ENCODE assay signal across 14 cellular contexts in genomic region chr12:48824112-48824511, GRCh38. TPM values are rescaled to one million over a fixed set of nuclear protein-coding genes. Genes with fewer than 3 reads are reported as not detected.
DNase-seq lines count a peak whose midpoint lies in the region; ATAC-seq and TF ChIP-seq lines count a peak whose summit lies in the region.
"Had no signal": no experiment of that assay in that cellular context is flagged by ENCODE, and none has a peak within 500 bp of the region (broad histone marks: within the 10 kb centered on the region; RNA-seq: fewer than 3 reads in every experiment).

No MANE protein-coding gene starts in this region.

- peak; percentile 15 for DNase-seq in stimulated activated CD4-positive, alpha-beta T cell treated with anti-CD3 and anti-CD28 coated beads, Interleukin-4, amount 100 ng/mL, for 24 hours
- DNase-seq in stimulated activated CD4-positive, alpha-beta T cell treated with anti-CD3 and anti-CD28 coated beads, Interleukin-15, amount 100 ng/mL, for 24 hours = no peak
- DNase-seq in RWPE1 (ENCODE audit: low spot score) (peak; percentile 83), endodermal cell (peak; percentile 87), upper lobe of right lung (peak; percentile 79), Calu3 (no peak)
- DNase-seq: activated naive CD8-positive, alpha-beta T cell treated with anti-CD3 and anti-CD28 coated beads, Interleukin-2, amount 10 ng/mL, durations not matched to agents 7 days and 5 days; MV-4-11; occipital lobe; T-helper 9 cell had no signal

- no TSS peak for BruUV-seq in Calu3 (replicated peaks; lab: Mats Ljungman, UMichigan)

- H3K27me3 ChIP-seq in endodermal cell (ENCODE audit: control insufficient read depth, insufficient read depth, low read length, poor library complexity, severe bottlenecking) = no peaks in the 10 kb centered on the region
- H3K27me3 ChIP-seq in upper lobe of right lung = no peaks in the 10 kb centered on the region

- TF ChIP-seq CTCF in RWPE1 (conservative IDR thresholded peaks at IDR 0.05; ENCODE audit: low read depth) (no peak), endodermal cell (conservative IDR thresholded peaks at IDR 0.05) (no peak), upper lobe of right lung (IDR thresholded peaks at IDR 0.05) (no peak), Calu3 (IDR thresholded peaks at IDR 0.05; ENCODE audit: unreplicated experiment) (no peak)

- H3K36me3 Mint-ChIP-seq in endodermal cell (ENCODE audit: low read depth) (peaks cover 34% of the 10 kb centered on the region), Calu3 (ENCODE audit: insufficient read depth, unreplicated experiment) (peaks cover 8% of the 10 kb centered on the region)

- WGBS in endodermal cell (ENCODE audit: insufficient coverage in 1 of 2, insufficient read length in 1 of 2), 2 experiments = 66 to 83% methylated on average over 7 to 12 of the region's 12 CpGs

- ATAC-seq in upper lobe of right lung = peak; percentile 81
- no peak for ATAC-seq in GM19328 (IDR thresholded peaks at IDR 0.05; ENCODE audit: unreplicated experiment)
- ATAC-seq in HG02763 (IDR thresholded peaks at IDR 0.05; ENCODE audit: unreplicated experiment) = no peak
- ATAC-seq: Right ventricle myocardium inferior had no signal

- CTCF ChIA-PET in RWPE1 (lab: Yijun Ruan, JAX) (interaction anchor here (1.6 kb wide), 1 partner anchor 9 kb away, joined by 14 read pairs; no protein-coding TSS in a partner anchor), Calu3 (lab: Charles Lee) (no interaction called here)

- no peak overlapping the region for H3K9ac ChIP-seq in endodermal cell (ENCODE audit: extremely low read depth, low read length, poor library complexity, severe bottlenecking)

- H3K4me1 ChIP-seq in endodermal cell (ENCODE audit: control insufficient read depth, insufficient read depth, low read length) (no peaks in the 10 kb centered on the region), upper lobe of right lung (no peaks in the 10 kb centered on the region)

- H3K9me3 ChIP-seq in endodermal cell (ENCODE audit: control insufficient read depth, low read length) (no peaks in the 10 kb centered on the region), upper lobe of right lung (no peaks in the 10 kb centered on the region)

- H3K27ac Mint-ChIP-seq in endodermal cell (no peak overlapping the region), Calu3 (ENCODE audit: unreplicated experiment) (no peak overlapping the region)
- H3K27ac Mint-ChIP-seq: activated naive CD8-positive, alpha-beta T cell treated with anti-CD3 and anti-CD28 coated beads, Interleukin-2, amount 10 ng/mL, durations not matched to agents 7 days and 5 days had no signal

- no peak overlapping the region for H3K4me3 Mint-ChIP-seq in endodermal cell
- no peak overlapping the region for H3K4me3 Mint-ChIP-seq in Calu3 (ENCODE audit: low read depth, unreplicated experiment)
- H3K4me3 Mint-ChIP-seq: activated naive CD8-positive, alpha-beta T cell treated with anti-CD3 and anti-CD28 coated beads, Interleukin-2, amount 10 ng/mL, durations not matched to agents 7 days and 5 days had no signal

- POLR2A ChIA-PET in RWPE1 (lab: Yijun Ruan, JAX; ENCODE audit: low non-redundant PET) = no interaction called here

- H3K4me3 ChIP-seq in endodermal cell (ENCODE audit: low read length) (no peak overlapping the region), upper lobe of right lung (no peak overlapping the region)
- H3K4me3 ChIP-seq: skin epidermis had no signal

- peaks cover 32% of the 10 kb centered on the region for H3K36me3 ChIP-seq in endodermal cell (ENCODE audit: control insufficient read depth, insufficient read depth, low read length)
- H3K36me3 ChIP-seq in upper lobe of right lung = peaks cover 24% of the 10 kb centered on the region

- no peak overlapping the region for H3K27ac ChIP-seq in RWPE1
- H3K27ac ChIP-seq in endodermal cell (ENCODE audit: low read depth, low read length) = no peak overlapping the region
- H3K27ac ChIP-seq in upper lobe of right lung = no peak overlapping the region
- H3K27ac ChIP-seq: skin epidermis had no signal

- intact Hi-C loops in upper lobe of right lung (cut with DNase I) = no loop called here
- intact Hi-C loops in Calu3 (cut with micrococcal nuclease; ENCODE audit: unreplicated experiment) = no loop called here

- H3K9me3 Mint-ChIP-seq in endodermal cell = no peaks in the 10 kb centered on the region
- H3K9me3 Mint-ChIP-seq in Calu3 (ENCODE audit: low read depth, unreplicated experiment) = no peaks in the 10 kb centered on the region
- H3K9me3 Mint-ChIP-seq: activated naive CD8-positive, alpha-beta T cell treated with anti-CD3 and anti-CD28 coated beads, Interleukin-2, amount 10 ng/mL, durations not matched to agents 7 days and 5 days had no signal

- peaks cover 6% of the 10 kb centered on the region for H3K4me1 Mint-ChIP-seq in endodermal cell
- no peaks in the 10 kb centered on the region for H3K4me1 Mint-ChIP-seq in Calu3 (ENCODE audit: low read depth, unreplicated experiment)

- H3K27me3 Mint-ChIP-seq in endodermal cell (ENCODE audit: insufficient read depth) = peaks cover 34% of the 10 kb centered on the region
- H3K27me3 Mint-ChIP-seq in Calu3 (ENCODE audit: unreplicated experiment) = no peaks in the 10 kb centered on the region

RNA-seq across cellular contexts. Expression of gene CACNB3, which starts 5.8 kb away (rescaled TPM):
- 10 to 100 TPM; 40.6 to 59.9 TPM for total RNA-seq in endodermal cell
- 57.5 TPM for polyA plus RNA-seq in endodermal cell (2013, experiment 1 of 2)
- polyA plus RNA-seq in endodermal cell (2013, experiment 2 of 2) = 51.8 TPM
- total RNA-seq in upper lobe of right lung = 24.4 TPM
- total RNA-seq in Calu3 (2022) = 17.9 and 21.1 TPM in 2 replicates

RNA-seq across cellular contexts. Expression of gene DDX23, which starts 27.9 kb away (rescaled TPM):
- 100 to 1,000 TPM in 1 of 2 donors, 10 to 100 TPM in 1; 98.5 to 108 TPM for total RNA-seq in endodermal cell
- 61.8 TPM for polyA plus RNA-seq in endodermal cell (2013, experiment 1 of 2)
- polyA plus RNA-seq in endodermal cell (2013, experiment 2 of 2) = 61.8 TPM
- total RNA-seq in upper lobe of right lung = 77.2 TPM
- total RNA-seq in Calu3 (2022) = 80.8 and 89.6 TPM in 2 replicates

RNA-seq across cellular contexts. Expression of gene ADCY6, which starts 35.2 kb away (rescaled TPM):
- 10 to 100 TPM; 52.8 to 58.6 TPM for total RNA-seq in endodermal cell
- polyA plus RNA-seq in endodermal cell (2013, experiment 1 of 2) = 41.9 TPM
- 38.2 TPM for polyA plus RNA-seq in endodermal cell (2013, experiment 2 of 2)
- 42.9 TPM for total RNA-seq in upper lobe of right lung
- total RNA-seq in Calu3 (2022) = 39.0 and 42.9 TPM in 2 replicates
- total RNA-seq: activated naive CD8-positive, alpha-beta T cell treated with anti-CD3 and anti-CD28 coated beads, Interleukin-2, amount 10 ng/mL, durations not matched to agents 7 days and 5 days had no signal

RNA-seq across cellular contexts. Expression of gene RND1, which starts 41.6 kb away (rescaled TPM):
- total RNA-seq in endodermal cell (10 to 100 TPM; 10.7 to 18.9 TPM), upper lobe of right lung (7.1 TPM), Calu3 (2022) (7.4 and 14.2 TPM in 2 replicates)
- polyA plus RNA-seq in endodermal cell (2013, experiment 1 of 2) = 21.7 TPM
- polyA plus RNA-seq in endodermal cell (2013, experiment 2 of 2) = 19.7 TPM

Comparison
In these comparisons a context has a peak if more than half of its experiments do, and no peak if none do; other contexts are left out.
1. DNase-seq: peak in stimulated activated CD4-positive, alpha-beta T cell treated with anti-CD3 and anti-CD28 coated beads, Interleukin-4, amount 100 ng/mL, for 24 hours (single experiment), RWPE1 (single experiment), endodermal cell (single experiment) and upper lobe of right lung (single experiment); none in stimulated activated CD4-positive, alpha-beta T cell treated with anti-CD3 and anti-CD28 coated beads, Interleukin-15, amount 100 ng/mL, for 24 hours (single experiment) and Calu3 (single experiment).